Comparison of ENCODE assay signal across 21 cellular contexts in genomic region chr17:15413101-15413750, GRCh38.
"Had no signal": no experiment of that assay in that cellular context is flagged by ENCODE, and none has a peak within 500 bp of the region (broad histone marks: within the 10 kb centered on the region; RNA-seq: fewer than 3 reads in every experiment).

No MANE protein-coding gene starts in this region.

- H3K27ac Mint-ChIP-seq: activated CD4-positive, alpha-beta T cell treated with anti-CD3 and anti-CD28 coated beads, Interleukin-2, amount 10 ng/mL, durations not matched to agents 24 days and 14 days; activated naive CD4-positive, alpha-beta T cell treated with anti-CD3 and anti-CD28 coated beads, Interleukin-2, amount 10 ng/mL, durations not matched to agents 7 days and 5 days; activated naive CD8-positive, alpha-beta T cell treated with anti-CD3 and anti-CD28 coated beads, Interleukin-2, amount 50 U/mL, for 24 hours; immature natural killer cell; memory B cell; stimulated activated effector memory CD8-positive, alpha-beta T cell treated with anti-CD3 and anti-CD28 coated beads, Interleukin-12 subunit alpha, Interleukin-12 subunit beta, amount 100 ng/mL, for 72 hours had no signal

- H3K4me3 Mint-ChIP-seq: activated CD4-positive, alpha-beta T cell treated with anti-CD3 and anti-CD28 coated beads, Interleukin-2, amount 10 ng/mL, durations not matched to agents 24 days and 14 days; activated naive CD4-positive, alpha-beta T cell treated with anti-CD3 and anti-CD28 coated beads, Interleukin-2, amount 10 ng/mL, durations not matched to agents 7 days and 5 days; activated naive CD8-positive, alpha-beta T cell treated with anti-CD3 and anti-CD28 coated beads, Interleukin-2, amount 50 U/mL, for 24 hours; immature natural killer cell; memory B cell; naive thymus-derived CD8-positive, alpha-beta T cell; stimulated activated effector memory CD8-positive, alpha-beta T cell treated with anti-CD3 and anti-CD28 coated beads, Interleukin-12 subunit alpha, Interleukin-12 subunit beta, amount 100 ng/mL, for 72 hours had no signal

- ATAC-seq: activated naive CD8-positive, alpha-beta T cell treated with anti-CD3 and anti-CD28 coated beads, Interleukin-2, amount 50 U/mL, for 24 hours; heart right ventricle; left ventricle myocardium superior; mucosa of descending colon; naive thymus-derived CD8-positive, alpha-beta T cell; right cardiac atrium; stimulated activated effector memory CD8-positive, alpha-beta T cell treated with anti-CD3 and anti-CD28 coated beads, Interleukin-12 subunit alpha, Interleukin-12 subunit beta, amount 100 ng/mL, for 72 hours had no signal

- H3K9me3 Mint-ChIP-seq: activated CD4-positive, alpha-beta T cell treated with anti-CD3 and anti-CD28 coated beads, Interleukin-2, amount 10 ng/mL, durations not matched to agents 24 days and 14 days; activated naive CD4-positive, alpha-beta T cell treated with anti-CD3 and anti-CD28 coated beads, Interleukin-2, amount 10 ng/mL, durations not matched to agents 7 days and 5 days; activated naive CD8-positive, alpha-beta T cell treated with anti-CD3 and anti-CD28 coated beads, Interleukin-2, amount 50 U/mL, for 24 hours; immature natural killer cell; memory B cell; naive thymus-derived CD8-positive, alpha-beta T cell; stimulated activated effector memory CD8-positive, alpha-beta T cell treated with anti-CD3 and anti-CD28 coated beads, Interleukin-12 subunit alpha, Interleukin-12 subunit beta, amount 100 ng/mL, for 72 hours had no signal

- H3K4me1 Mint-ChIP-seq: activated CD4-positive, alpha-beta T cell treated with anti-CD3 and anti-CD28 coated beads, Interleukin-2, amount 10 ng/mL, durations not matched to agents 24 days and 14 days; activated naive CD8-positive, alpha-beta T cell treated with anti-CD3 and anti-CD28 coated beads, Interleukin-2, amount 50 U/mL, for 24 hours; immature natural killer cell; naive thymus-derived CD8-positive, alpha-beta T cell; stimulated activated effector memory CD8-positive, alpha-beta T cell treated with anti-CD3 and anti-CD28 coated beads, Interleukin-12 subunit alpha, Interleukin-12 subunit beta, amount 100 ng/mL, for 72 hours had no signal

- H3K27me3 Mint-ChIP-seq: activated CD4-positive, alpha-beta T cell treated with anti-CD3 and anti-CD28 coated beads, Interleukin-2, amount 10 ng/mL, durations not matched to agents 24 days and 14 days; activated naive CD8-positive, alpha-beta T cell treated with anti-CD3 and anti-CD28 coated beads, Interleukin-2, amount 50 U/mL, for 24 hours; naive thymus-derived CD8-positive, alpha-beta T cell had no signal

- H3K36me3 Mint-ChIP-seq: activated naive CD4-positive, alpha-beta T cell treated with anti-CD3 and anti-CD28 coated beads, Interleukin-2, amount 10 ng/mL, durations not matched to agents 7 days and 5 days; immature natural killer cell; memory B cell; naive thymus-derived CD8-positive, alpha-beta T cell; stimulated activated effector memory CD8-positive, alpha-beta T cell treated with anti-CD3 and anti-CD28 coated beads, Interleukin-12 subunit alpha, Interleukin-12 subunit beta, amount 100 ng/mL, for 72 hours had no signal

- H3K9me3 ChIP-seq: heart right ventricle, mucosa of descending colon had no signal

- H3K27me3 ChIP-seq: heart right ventricle had no signal

- H3K4me2 ChIP-seq: smooth muscle cell had no signal

- H3K36me3 ChIP-seq: heart right ventricle had no signal

- H3K4me3 ChIP-seq: coronary artery, heart right ventricle, mucosa of descending colon, smooth muscle cell had no signal

- DNase-seq: activated CD4-positive, alpha-beta T cell treated with anti-CD3 and anti-CD28 coated beads, Interleukin-2, amount 10 ng/mL, durations not matched to agents 24 days and 14 days; activated CD4-positive, CD25-positive, alpha-beta regulatory T cell; activated CD8-positive, alpha-beta memory T cell treated with anti-CD3 and anti-CD28 coated beads, Interleukin-2, amount 50 U/mL, for 48 hours; activated effector memory CD4-positive, alpha-beta T cell treated with Interleukin-2 at 50 U/mL for 16 hours; activated naive CD4-positive, alpha-beta T cell treated with anti-CD3 and anti-CD28 coated beads, Interleukin-2, amount 10 ng/mL, durations not matched to agents 7 days and 5 days; activated naive CD8-positive, alpha-beta T cell treated with anti-CD3 and anti-CD28 coated beads, Interleukin-2, amount 50 U/mL, for 24 hours; activated T-cell treated with anti-CD3 and anti-CD28 coated beads, Interleukin-2, amount 50 U/mL, for 48 hours; aorta; heart right ventricle; immature natural killer cell; kidney glomerular epithelial cell; left ventricle myocardium superior; mucosa of descending colon; naive thymus-derived CD8-positive, alpha-beta T cell; right cardiac atrium; stimulated activated CD4-positive, alpha-beta T cell treated with anti-CD3 and anti-CD28 coated beads, Interleukin-4, amount 100 ng/mL, for 24 hours; T1000 had no signal
